Comparison of ENCODE assay signal across 1 cellular context in the genomic region with DNA sequence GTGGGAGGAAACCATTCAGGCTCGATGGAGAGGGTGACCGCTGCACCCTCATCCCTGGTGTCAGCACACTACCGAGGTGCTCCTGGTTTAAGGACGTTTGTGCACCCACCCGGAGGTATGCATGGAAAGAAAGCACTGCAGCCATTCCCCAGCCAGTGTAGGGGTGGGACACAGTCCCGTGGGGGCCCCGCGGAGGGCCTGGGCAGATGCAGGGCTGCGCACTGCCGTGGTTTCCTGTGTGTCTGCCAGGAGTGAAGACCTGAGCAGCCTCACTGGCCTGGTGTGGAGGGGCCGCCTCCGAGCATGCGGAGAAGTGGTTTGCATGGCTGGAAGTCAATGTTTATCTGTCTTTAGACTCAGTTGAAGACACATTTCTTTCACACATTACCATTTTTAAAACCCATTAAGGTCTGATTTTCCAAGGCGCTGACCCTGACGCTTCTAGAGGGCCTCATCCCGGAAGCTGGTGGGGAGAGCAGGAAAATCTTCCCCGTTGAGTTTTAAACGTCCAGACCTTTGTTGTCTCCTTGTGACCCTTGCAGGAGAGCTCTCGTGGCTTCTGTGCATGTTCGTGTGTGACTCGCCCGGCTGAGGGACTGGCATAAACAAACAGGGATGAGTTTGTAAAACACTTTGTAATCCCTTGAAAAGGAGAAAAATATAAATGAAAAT.
TF ChIP-seq lines count a peak whose summit lies in the region.

No MANE protein-coding gene starts in this region.

TF ChIP-seq in IMR-90, 13 proteins besides CTCF, POLR2A, EP300 and RAD21:
- TF ChIP-seq SMC3 (IDR thresholded peaks at IDR 0.05; ENCODE audit: low read depth, low read length): no peak
- TF ChIP-seq RFX5 (IDR thresholded peaks at IDR 0.05; ENCODE audit: low read depth, low read length): no peak
- no peak for TF ChIP-seq MAZ (IDR thresholded peaks at IDR 0.05; ENCODE audit: borderline replicate concordance, low read depth, low read length)
- TF ChIP-seq MAFK (IDR thresholded peaks at IDR 0.05; ENCODE audit: low read depth, low read length): no peak
- no peak for TF ChIP-seq CEBPB (IDR thresholded peaks at IDR 0.05; ENCODE audit: low read depth, low read length)
- no peak for TF ChIP-seq FOS (IDR thresholded peaks at IDR 0.05; ENCODE audit: low read depth, low read length)
- no peak for TF ChIP-seq NFE2L2 (IDR thresholded peaks at IDR 0.05; ENCODE audit: low read depth, low read length)
- TF ChIP-seq MXI1 (IDR thresholded peaks at IDR 0.05; ENCODE audit: borderline replicate concordance, low read depth, low read length): no peak
- no peak for TF ChIP-seq RCOR1 (IDR thresholded peaks at IDR 0.05; ENCODE audit: insufficient replicate concordance, low read length)
- TF ChIP-seq, protein P1, sequence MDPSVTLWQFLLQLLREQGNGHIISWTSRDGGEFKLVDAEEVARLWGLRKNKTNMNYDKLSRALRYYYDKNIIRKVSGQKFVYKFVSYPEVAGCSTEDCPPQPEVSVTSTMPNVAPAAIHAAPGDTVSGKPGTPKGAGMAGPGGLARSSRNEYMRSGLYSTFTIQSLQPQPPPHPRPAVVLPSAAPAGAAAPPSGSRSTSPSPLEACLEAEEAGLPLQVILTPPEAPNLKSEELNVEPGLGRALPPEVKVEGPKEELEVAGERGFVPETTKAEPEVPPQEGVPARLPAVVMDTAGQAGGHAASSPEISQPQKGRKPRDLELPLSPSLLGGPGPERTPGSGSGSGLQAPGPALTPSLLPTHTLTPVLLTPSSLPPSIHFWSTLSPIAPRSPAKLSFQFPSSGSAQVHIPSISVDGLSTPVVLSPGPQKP (IDR thresholded peaks at IDR 0.05; ENCODE audit: borderline replicate concordance, low read depth, low read length): no peak
- no peak for TF ChIP-seq BHLHE40 (IDR thresholded peaks at IDR 0.05; ENCODE audit: low read depth, low read length)
